ENCODE assay signal across 8 cellular contexts in genomic region chr9:107137495-107138202, GRCh38.
DNase-seq lines count a peak whose midpoint lies in the region; ATAC-seq and TF ChIP-seq lines count a peak whose summit lies in the region.

No MANE protein-coding gene starts in this region.

- peak; percentile 17 for DNase-seq in Calu3
- peak; percentile 19 to 49 for DNase-seq in erythroblast (lab: John Stamatoyannopoulos, UW)
- DNase-seq in retinal pigment epithelial cell (ENCODE audit: low read depth): no peak
- no peak for DNase-seq in NCI-H187 treated with DMSO at 0.1 percent for 48 hours (lab: John Stamatoyannopoulos, UW)
- DNase-seq in MV-4-11 (lab: John Stamatoyannopoulos, UW): no peak
- DNase-seq in activated CD4-positive, alpha-beta T cell treated with anti-CD3 and anti-CD28 coated beads for 4 hours: no peak

- no peaks in the 10 kb centered on the region for H3K36me3 Mint-ChIP-seq in Calu3 (ENCODE audit: insufficient read depth, unreplicated experiment)

- intact Hi-C loops in Calu3 (cut with micrococcal nuclease; ENCODE audit: unreplicated experiment): loop anchor here (2.0 kb wide), 1 partner anchor 35 kb away; no protein-coding TSS in a partner anchor

- no peak overlapping the region for H3K27ac ChIP-seq in OCI-LY1 (ENCODE audit: low read depth, low read length, poor library complexity, severe bottlenecking)

- peak; percentile 60 for ATAC-seq in GM19351 (IDR thresholded peaks at IDR 0.05; ENCODE audit: unreplicated experiment)

- H3K36me3 ChIP-seq in OCI-LY1 (ENCODE audit: insufficient read depth, low read length): no peaks in the 10 kb centered on the region

- TF ChIP-seq CTCF in Calu3 (IDR thresholded peaks at IDR 0.05; ENCODE audit: unreplicated experiment) (peak; percentile 24), OCI-LY1 (IDR thresholded peaks at IDR 0.05; ENCODE audit: low read length) (peak; percentile 81), retinal pigment epithelial cell (conservative IDR thresholded peaks at IDR 0.05; ENCODE audit: low read depth, low read length) (peak; percentile 77)

- H4K20me1 ChIP-seq in OCI-LY1 (ENCODE audit: insufficient read depth, low read length): no peaks in the 10 kb centered on the region

- H3K79me2 ChIP-seq in OCI-LY1 (ENCODE audit: insufficient read depth, low read length): no peaks in the 10 kb centered on the region

- H3K4me1 Mint-ChIP-seq in Calu3 (ENCODE audit: low read depth, unreplicated experiment): no peaks in the 10 kb centered on the region

- peaks cover 68% of the 10 kb centered on the region for H3K27me3 Mint-ChIP-seq in Calu3 (ENCODE audit: unreplicated experiment)

- H3K4me3 ChIP-seq in OCI-LY1 (ENCODE audit: low read depth, low read length, poor library complexity, severe bottlenecking) (no peak overlapping the region), retinal pigment epithelial cell (ENCODE audit: low read length) (no peak overlapping the region)

- no peak overlapping the region for H3K4me2 ChIP-seq in OCI-LY1 (ENCODE audit: low read length)

- no peaks in the 10 kb centered on the region for H3K9me3 ChIP-seq in OCI-LY1 (ENCODE audit: low read length)

- no peaks in the 10 kb centered on the region for H3K9me2 ChIP-seq in OCI-LY1 (ENCODE audit: low read depth, low read length)

- H3K27me3 ChIP-seq in OCI-LY1 (ENCODE audit: insufficient read depth, low read length): no peaks in the 10 kb centered on the region

- BruUV-seq in Calu3 (replicated peaks; lab: Mats Ljungman, UMichigan): no TSS peak

- no peak overlapping the region for H3K9ac ChIP-seq in OCI-LY1 (ENCODE audit: low read length)

- H3K4me1 ChIP-seq in OCI-LY1 (ENCODE audit: insufficient read depth, low read length, severe bottlenecking): no peaks in the 10 kb centered on the region

- H2AFZ ChIP-seq in OCI-LY1 (ENCODE audit: low read length): no peak overlapping the region

- no peaks in the 10 kb centered on the region for H3K9me3 Mint-ChIP-seq in Calu3 (ENCODE audit: low read depth, unreplicated experiment)

- no peaks in the 10 kb centered on the region for H3F3A ChIP-seq in OCI-LY1 (ENCODE audit: insufficient read depth, low read length)

- no peak overlapping the region for H3K4me3 Mint-ChIP-seq in Calu3 (ENCODE audit: low read depth, unreplicated experiment)

- H3K27ac Mint-ChIP-seq in Calu3 (ENCODE audit: unreplicated experiment): no peak overlapping the region

- CTCF ChIA-PET in Calu3 (lab: Charles Lee): interaction anchor here (1.2 kb wide), 1 partner anchor 34 kb away, joined by 4 read pairs; no protein-coding TSS in a partner anchor

- no peak for TF ChIP-seq POLR2A in erythroblast (IDR thresholded peaks at IDR 0.05; ENCODE audit: low read length)

Comparison
In these comparisons a context has a peak if more than half of its experiments do, and no peak if none do; other contexts are left out.
1. DNase-seq: peak in Calu3 (single experiment) and erythroblast (2 of 2); none in retinal pigment epithelial cell (single experiment), NCI-H187 treated with DMSO at 0.1 percent for 48 hours (single experiment), MV-4-11 (single experiment) and activated CD4-positive, alpha-beta T cell treated with anti-CD3 and anti-CD28 coated beads for 4 hours (0 of 2).
2. CTCF ChIP-seq: peak in every context shown above with its lines; median percentile 81 in OCI-LY1; 77 in retinal pigment epithelial cell; 24 in Calu3.